In the genomic region with DNA sequence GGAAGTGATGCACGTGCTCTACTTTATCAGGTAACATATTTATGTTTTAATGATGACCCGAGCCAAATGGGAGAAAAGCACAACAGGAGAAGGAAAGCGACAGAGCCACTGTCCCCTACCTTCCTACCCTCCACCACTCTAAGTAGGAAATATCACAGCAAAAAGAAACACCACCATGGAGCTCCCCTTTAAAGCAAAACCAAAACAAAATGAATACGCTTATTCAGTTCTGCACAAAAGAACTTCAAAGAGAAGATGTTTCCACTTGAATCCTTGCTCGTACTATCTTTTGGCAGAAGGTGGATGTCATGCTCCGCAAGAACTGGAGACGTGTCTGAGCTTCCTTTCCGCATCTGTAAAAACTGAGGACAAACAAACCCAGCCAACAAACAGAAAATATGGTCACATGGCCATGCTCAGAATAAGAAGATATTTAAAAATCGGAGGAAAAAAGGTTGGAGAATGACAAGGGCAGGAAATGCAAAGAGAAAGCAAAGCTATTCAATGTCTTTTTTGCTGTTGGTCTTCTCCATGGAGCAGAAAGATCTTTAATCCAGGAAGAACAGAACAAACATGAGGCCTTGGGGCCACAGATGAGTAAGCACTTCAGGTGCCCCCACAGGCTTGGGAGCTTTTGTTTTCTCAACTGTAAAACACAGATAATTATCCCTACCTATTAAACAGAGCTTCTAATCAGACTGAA, we compare ENCODE assay signal across 1 cellular context.
TF ChIP-seq lines count a peak whose summit lies in the region.

No MANE protein-coding gene starts in this region.

TF ChIP-seq in GM12878, 131 proteins besides CTCF, POLR2A, EP300 and RAD21 (continued from another document):
- TF ChIP-seq CUX1 (IDR thresholded peaks at IDR 0.05; ENCODE audit: insufficient replicate concordance, low read depth, low read length) (no peak), MTA3 (IDR thresholded peaks at IDR 0.05; ENCODE audit: borderline replicate concordance, low read length) (no peak), FOXM1 (IDR thresholded peaks at IDR 0.05; ENCODE audit: low read depth, low read length) (0 out of 2 replicates have a peak, but pooled peaks have one; percentile 16)
- TF ChIP-seq, protein P1, sequence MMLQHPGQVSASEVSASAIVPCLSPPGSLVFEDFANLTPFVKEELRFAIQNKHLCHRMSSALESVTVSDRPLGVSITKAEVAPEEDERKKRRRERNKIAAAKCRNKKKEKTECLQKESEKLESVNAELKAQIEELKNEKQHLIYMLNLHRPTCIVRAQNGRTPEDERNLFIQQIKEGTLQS (IDR thresholded peaks at IDR 0.05; ENCODE audit: borderline replicate concordance, extremely low read depth, low read depth, low read length): 0 out of 2 replicates have a peak, but pooled peaks have one; percentile 4
